In the genomic region with DNA sequence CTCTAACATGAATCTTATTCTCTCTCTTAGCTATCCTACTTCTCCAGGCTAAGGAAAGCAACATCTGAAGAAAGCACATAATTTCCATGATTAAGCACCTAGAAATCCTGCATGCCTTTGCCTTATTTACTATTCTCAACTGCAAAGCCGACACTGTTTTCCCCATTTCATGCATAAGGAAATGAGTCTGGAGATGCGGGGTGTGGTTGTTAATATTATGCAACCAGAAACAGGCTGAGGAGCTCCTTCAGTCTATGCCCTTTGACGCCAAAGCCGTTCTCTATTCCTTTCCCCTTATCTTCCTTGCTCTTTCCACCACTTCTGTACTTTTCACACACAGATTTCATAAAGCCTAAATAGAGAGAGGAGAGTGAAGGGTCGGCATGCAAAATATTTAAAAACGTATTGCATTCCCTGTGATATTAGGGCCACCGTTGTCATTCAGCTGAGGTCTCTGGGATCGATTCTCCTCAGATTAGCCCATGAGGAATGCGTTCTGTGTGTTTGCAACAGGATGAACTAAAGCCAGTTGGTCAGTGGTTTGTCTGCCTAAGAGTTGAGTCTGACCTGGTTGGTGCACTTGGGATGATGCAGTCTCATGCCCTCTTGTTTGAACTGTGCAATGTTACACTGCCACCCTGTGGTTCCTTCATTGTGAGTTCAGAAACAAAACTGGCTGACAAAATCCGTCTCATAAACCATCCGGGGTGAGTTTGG, we compare ENCODE assay signal across 8 cellular contexts. TPM values are rescaled to one million over a fixed set of nuclear protein-coding genes. Genes with fewer than 3 reads are reported as not detected.
DNase-seq lines count a peak whose midpoint lies in the region; ATAC-seq, FAIRE-seq and TF ChIP-seq lines count a peak whose summit lies in the region.

No MANE protein-coding gene starts in this region.

- no peak overlapping the region for H3K27ac ChIP-seq in stomach

- H3K9me3 ChIP-seq in NT2/D1 (ENCODE audit: insufficient read depth, low read length): no peaks in the 10 kb centered on the region; the same call in 1 of the 2 replicates
- H3K9me3 ChIP-seq in stomach: no peaks in the 10 kb centered on the region

- H3K4me1 ChIP-seq in NT2/D1 (ENCODE audit: insufficient read depth, insufficient read length): no peaks in the 10 kb centered on the region
- H3K4me1 ChIP-seq in stomach: peaks cover 0 to 9% (median 3%) of the 10 kb centered on the region in 4 donors

- TF ChIP-seq EP300 in stomach (IDR thresholded peaks at IDR 0.05): no peak

- peaks cover 6% of the 10 kb centered on the region for H3K4me1 Mint-ChIP-seq in nephron

- H3K4me3 ChIP-seq in NT2/D1 (ENCODE audit: insufficient read length, low read depth) (no peak overlapping the region), stomach (no peak overlapping the region)

- no peaks in the 10 kb centered on the region for H3K9me3 Mint-ChIP-seq in nephron

- H3K27me3 ChIP-seq in NT2/D1 (ENCODE audit: insufficient read depth, insufficient read length) (no peaks in the 10 kb centered on the region), stomach (no peaks in the 10 kb centered on the region)

- TF ChIP-seq CTCF in nephron (IDR thresholded peaks at IDR 0.05; ENCODE audit: unreplicated experiment in 3 of 3): peak; percentile 47 to 65 (median 63)
- peak in 5 of 7 experiments; percentile 43 to 75 (median 58) for TF ChIP-seq CTCF in stomach (IDR thresholded peaks at IDR 0.05)

- peak overlapping the region in 1 of 3 experiments; percentile 13 for H3K27ac Mint-ChIP-seq in nephron

- H3K4me3 Mint-ChIP-seq in nephron: no peak overlapping the region

- ATAC-seq in GM21360 (IDR thresholded peaks at IDR 0.05; ENCODE audit: unreplicated experiment): peak; percentile 91
- peak; percentile 93 for ATAC-seq in esophagus mucosa

- H3K36me3 ChIP-seq in NT2/D1 (ENCODE audit: insufficient read depth, insufficient read length, low read length) (no peaks in the 10 kb centered on the region), stomach (no peaks in the 10 kb centered on the region)

- intact Hi-C loops in stomach (cut with DNase I; ENCODE audit: low total_unique reads): no loop called here

- no peak overlapping the region for H3K9ac ChIP-seq in NT2/D1 (ENCODE audit: insufficient read length, low read depth)

- H3K36me3 Mint-ChIP-seq in nephron (ENCODE audit: low read depth): no peaks in the 10 kb centered on the region

- no peaks in the 10 kb centered on the region for H3K27me3 Mint-ChIP-seq in nephron (ENCODE audit: low read depth)

- FAIRE-seq in HTR-8/SVneo (lab: Jason Lieb, UNC): peak; percentile 91

- TF ChIP-seq POLR2A in stomach (IDR thresholded peaks at IDR 0.05): no peak

- WGBS in stomach, 5 donors: 29 to 36% (median 32%) methylated on average over 11 of the region's 11 CpGs

- DNase-seq in COR-L47 (lab: John Stamatoyannopoulos, UW): peak; percentile 60
- DNase-seq in HTR-8/SVneo (ENCODE audit: insufficient read length, low spot score): peak; percentile 80
- DNase-seq in NT2/D1 (ENCODE audit: low read depth, low spot score): peak; percentile 85
- peak; percentile 54 for DNase-seq in activated CD8-positive, alpha-beta memory T cell treated with anti-CD3 and anti-CD28 coated beads, Interleukin-2, amount 50 U/mL, for 48 hours
- peak; percentile 46 for DNase-seq in stomach

RNA-seq across cellular contexts. Expression of gene PLEKHG7, which starts 53.1 kb away (rescaled TPM):
- total RNA-seq in esophagus mucosa (0.28 TPM), stomach (1 to 10 TPM in 1 of 5 donors, under 1 TPM in 2, not detected in 2; 0.29 to 2.7 (median 0.92) TPM)
- under 1 TPM; 0.31 to 0.61 (median 0.58) TPM for polyA plus RNA-seq in stomach
